In genomic region chr11:105642870-105643269, GRCh38 we compare ENCODE assay signal across 25 cellular contexts. TPM values are rescaled to one million over a fixed set of nuclear protein-coding genes. Genes with fewer than 3 reads are reported as not detected.
"Had no signal": no experiment of that assay in that cellular context is flagged by ENCODE, and none has a peak within 500 bp of the region (broad histone marks: within the 10 kb centered on the region; RNA-seq: fewer than 3 reads in every experiment).

No MANE protein-coding gene starts in this region.

- H3K27me3 Mint-ChIP-seq: IgD-negative memory B cell had no signal

- H3K27ac ChIP-seq: KMS-11, RWPE1 had no signal

- DNase-seq: Kasumi-1, MM.1S, NCI-H1048, NCI-H1105, NCI-H1417, NCI-H1436 treated with DMSO at 0.1 percent for 48 hours, NCI-H1694, NCI-H187 treated with DMSO at 0.1 percent for 48 hours, NCI-H2029 treated with DMSO at 0.1 percent for 48 hours, NCI-H2171 treated with DMSO at 0.1 percent for 48 hours, NCI-H2227 treated with DMSO at 0.1 percent for 48 hours, NCI-H524, NCI-H69, NCI-H774, PC-3, SHP77, SK-N-SH, SW 1271 had no signal

- H3K9me3 ChIP-seq: SK-N-SH had no signal

- H3K4me2 ChIP-seq: KMS-11, SK-N-SH had no signal

- H3K27ac Mint-ChIP-seq: IgD-negative memory B cell had no signal

- H3K9me2 ChIP-seq: SK-N-SH had no signal

- H3K4me3 Mint-ChIP-seq: IgD-negative memory B cell had no signal

- H3K4me1 Mint-ChIP-seq: IgD-negative memory B cell had no signal

- H3K4me3 ChIP-seq: K562 had no signal

- ATAC-seq: K562, Panc1, PC-3 had no signal

- H3K9ac ChIP-seq: KMS-11, SK-N-SH had no signal

RNA-seq across cellular contexts. Expression of gene GRIA4, which starts 33.0 kb away (rescaled TPM):
- total RNA-seq: K562, NCI-H460, OCI-LY7, PC-3 had no signal
- polyA plus RNA-seq: IgD-negative memory B cell, K562 had no signal
